ENCODE assay signal across 20 cellular contexts in the genomic region with DNA sequence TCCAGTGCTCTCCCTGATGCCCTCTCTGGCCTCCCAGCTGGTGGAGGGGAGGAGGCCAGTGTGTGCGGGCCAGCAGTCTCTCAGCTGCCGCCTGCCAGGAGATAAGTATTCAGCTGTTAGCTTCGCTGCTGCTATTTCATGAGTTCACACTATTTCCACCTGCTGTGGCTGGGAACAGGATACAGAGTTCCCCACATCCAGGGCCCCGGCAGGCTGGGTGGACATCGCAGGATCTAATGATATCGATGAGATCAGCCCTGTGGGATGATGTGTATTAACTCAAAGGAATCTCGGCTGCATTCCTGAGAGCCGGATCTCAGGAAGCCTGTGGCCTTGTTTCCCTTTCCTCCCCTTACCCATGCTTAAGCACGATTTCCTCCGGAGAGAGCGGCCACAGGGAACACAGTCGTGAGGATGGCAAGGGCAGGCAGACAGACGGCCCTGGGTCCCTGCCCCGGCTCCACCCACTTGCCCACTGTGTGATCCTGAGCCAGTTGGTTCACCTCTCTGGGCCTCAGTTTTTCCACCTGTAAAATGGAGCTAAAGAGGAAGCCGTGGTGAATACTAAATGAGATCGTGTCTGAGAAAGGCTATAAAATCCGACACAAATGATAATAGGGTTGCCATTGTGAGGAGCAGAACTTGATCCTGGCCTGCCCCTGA. TPM values are rescaled to one million over a fixed set of nuclear protein-coding genes. Genes with fewer than 3 reads are reported as not detected.
DNase-seq lines count a peak whose midpoint lies in the region; ATAC-seq and TF ChIP-seq lines count a peak whose summit lies in the region.
"Had no signal": no experiment of that assay in that cellular context is flagged by ENCODE, and none has a peak within 500 bp of the region (broad histone marks: within the 10 kb centered on the region; RNA-seq: fewer than 3 reads in every experiment).

No MANE protein-coding gene starts in this region.

- peaks cover 4% of the 10 kb centered on the region for H3K27me3 ChIP-seq in HUES48 (ENCODE audit: control insufficient read depth, insufficient read depth, low read length)
- H3K27me3 ChIP-seq in testis, result no peaks in the 10 kb centered on the region

- peaks cover 7% of the 10 kb centered on the region; the same call in 1 of the 2 replicates for H3K4me1 ChIP-seq in HUES48 (ENCODE audit: control insufficient read depth, insufficient read depth, low read length)
- H3K4me1 ChIP-seq in testis, result no peaks in the 10 kb centered on the region

- peak overlapping the region; percentile 8 for H3K27ac ChIP-seq in HUES48 (ENCODE audit: low read depth, low read length)
- H3K27ac ChIP-seq in testis, result no peak overlapping the region

- DNase-seq in choroid plexus epithelial cell (ENCODE audit: low read depth) (peak; percentile 23), lung microvascular endothelial cell (ENCODE audit: low read depth in 2 of 2) (peak; percentile 19 to 93), testis (peak; percentile 19), SIG-M5 treated with dmso at 0.1 percent for 504 hours (lab: John Stamatoyannopoulos, UW; ENCODE audit: unreplicated experiment) (no peak), Kasumi-1 (lab: John Stamatoyannopoulos, UW) (no peak), activated T-cell treated with anti-CD3 and anti-CD28 coated beads for 4 hours (no peak)
- DNase-seq: activated B cell treated with CpG ODN at 0.5 μM for 24 hours; activated CD4-positive, alpha-beta memory T cell treated with anti-CD3 and anti-CD28 coated beads, Interleukin-2, amount 10 ng/mL, durations not matched to agents 7 days and 5 days; activated T-cell treated with anti-CD3 and anti-CD28 coated beads, Interleukin-2, amount 50 U/mL, for 72 hours; erythroblast; natural killer cell; NCI-H2081; NCI-H526 had no signal

- TF ChIP-seq CTCF in choroid plexus epithelial cell (conservative IDR thresholded peaks at IDR 0.05; ENCODE audit: low read depth, low read length) (no peak), testis (IDR thresholded peaks at IDR 0.05) (no peak)

- H3K9me3 ChIP-seq in HUES48 (ENCODE audit: control insufficient read depth, insufficient read depth, low read length), result no peaks in the 10 kb centered on the region
- H3K9me3 ChIP-seq in testis, result no peaks in the 10 kb centered on the region

- intact Hi-C loops in testis (cut with DNase I; ENCODE audit: low total_unique reads), result no loop called here

- 45 to 56% methylated on average over 14 to 17 of the region's 17 CpGs for WGBS in testis, 2 donors

- ATAC-seq in HG03571 (IDR thresholded peaks at IDR 0.05; ENCODE audit: unreplicated experiment), result no peak
- ATAC-seq: activated T-cell treated with anti-CD3 and anti-CD28 coated beads, Interleukin-2, amount 50 U/mL, for 72 hours; natural killer cell had no signal

- H3K4me3 ChIP-seq in HUES48 (ENCODE audit: low read depth, low read length) (no peak overlapping the region), choroid plexus epithelial cell (ENCODE audit: low read depth, low read length) (no peak overlapping the region), testis (no peak overlapping the region)
- H3K4me3 ChIP-seq: lung had no signal

- H3K36me3 ChIP-seq in HUES48 (ENCODE audit: control insufficient read depth, insufficient read depth, low read length) (no peaks in the 10 kb centered on the region), testis (ENCODE audit: low read depth, missing control alignments) (no peaks in the 10 kb centered on the region)

- TF ChIP-seq POLR2A in testis (IDR thresholded peaks at IDR 0.05), result no peak

- no peak overlapping the region for H3K9ac ChIP-seq in HUES48 (ENCODE audit: low read depth, low read length)

RNA-seq across cellular contexts. Expression of gene PVALB, which starts 6.5 kb away (rescaled TPM):
- not detected in 2 replicates for total RNA-seq in lung microvascular endothelial cell
- 1 to 10 TPM in 1 of 2 donors, not detected in 1; 3.0 TPM for total RNA-seq in testis
- 2.3 TPM for polyA plus RNA-seq in testis (ENCODE audit: insufficient read depth, low read depth, low replicate concordance)
- total RNA-seq: activated B cell treated with CpG ODN at 0.5 μM for 24 hours; activated CD4-positive, alpha-beta memory T cell treated with anti-CD3 and anti-CD28 coated beads, Interleukin-2, amount 10 ng/mL, durations not matched to agents 7 days and 5 days; activated T-cell treated with anti-CD3 and anti-CD28 coated beads, Interleukin-2, amount 50 U/mL, for 72 hours; bronchial epithelial cell; dermis microvascular lymphatic vessel endothelial cell; progenitor cell of endocrine pancreas had no signal
- polyA plus RNA-seq: BJ had no signal

RNA-seq across cellular contexts. Expression of gene NCF4, which starts 37.5 kb away (rescaled TPM):
- total RNA-seq in lung microvascular endothelial cell (not detected in 2 replicates), testis (1 to 10 TPM; 2.7 to 6.8 TPM)
- polyA plus RNA-seq in testis (ENCODE audit: insufficient read depth, low read depth, low replicate concordance), result 7.1 TPM
- total RNA-seq: bronchial epithelial cell, dermis microvascular lymphatic vessel endothelial cell, progenitor cell of endocrine pancreas had no signal
- polyA plus RNA-seq: BJ had no signal

RNA-seq across cellular contexts. Expression of gene IFT27, which starts 47.4 kb away (rescaled TPM):
- total RNA-seq in lung microvascular endothelial cell (10.0 and 12.9 TPM in 2 replicates), testis (10 to 100 TPM; 28.2 to 32.4 TPM)
- 56.3 TPM for polyA plus RNA-seq in testis (ENCODE audit: insufficient read depth, low read depth, low replicate concordance)

Comparison
In these comparisons a context has a peak if more than half of its experiments do, and no peak if none do; other contexts are left out.
1. DNase-seq: peak in choroid plexus epithelial cell (single experiment), lung microvascular endothelial cell (2 of 2) and testis (single experiment); none in SIG-M5 treated with dmso at 0.1 percent for 504 hours (single experiment), Kasumi-1 (0 of 2) and activated T-cell treated with anti-CD3 and anti-CD28 coated beads for 4 hours (single experiment).